ENCODE assay signal across 9 cellular contexts in the genomic region with DNA sequence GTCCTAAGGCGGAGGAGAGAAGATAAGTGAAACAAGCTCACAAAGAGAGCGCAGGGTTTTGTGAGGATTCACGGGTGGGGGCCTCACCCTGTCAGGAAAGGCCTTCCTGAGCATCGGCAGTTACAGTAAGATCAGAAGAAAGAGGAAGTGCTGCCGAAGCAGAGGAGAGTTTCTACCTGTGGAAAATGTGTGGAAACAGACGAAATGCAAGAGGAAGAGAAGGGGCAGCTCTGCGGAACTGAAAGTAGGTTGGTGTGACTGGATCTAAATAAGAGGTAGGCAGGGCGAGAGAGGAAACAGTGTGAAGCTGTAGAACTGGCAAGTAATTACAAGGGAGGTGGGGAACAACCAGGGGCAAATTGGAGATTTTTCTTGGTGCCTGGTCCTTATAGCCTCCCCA. TPM values are rescaled to one million over a fixed set of nuclear protein-coding genes. Genes with fewer than 3 reads are reported as not detected.
A peak's percentile ranks its signal among the peaks of the same experiment; 100 is the strongest.
DNase-seq lines count a peak whose midpoint lies in the region; ATAC-seq and TF ChIP-seq lines count a peak whose summit lies in the region.
"Had no signal": no experiment of that assay in that cellular context is flagged by ENCODE, and none has a peak within 500 bp of the region (broad histone marks: within the 10 kb centered on the region; RNA-seq: fewer than 3 reads in every experiment).

No MANE protein-coding gene starts in this region.

- H3K4me3 Mint-ChIP-seq in naive B cell, result peak overlapping the region; percentile 22 to 91 (median 79)

- TF ChIP-seq CTCF in OCI-LY3 (IDR thresholded peaks at IDR 0.05; ENCODE audit: low read depth, low read length), result no peak

- H3K36me3 ChIP-seq in OCI-LY3 (replicated peaks; ENCODE audit: low read depth, low read length), result no peaks in the 10 kb centered on the region
- H3K36me3 ChIP-seq: heart left ventricle had no signal

- H3K9me3 ChIP-seq in OCI-LY3 (ENCODE audit: insufficient read depth, low read length), result no peaks in the 10 kb centered on the region
- H3K9me3 ChIP-seq: heart left ventricle had no signal

- no peaks in the 10 kb centered on the region for H4K20me1 ChIP-seq in OCI-LY3 (ENCODE audit: insufficient read depth, low read length)

- peak; percentile 83 for DNase-seq in naive B cell
- no peak for DNase-seq in NCI-H82 (lab: John Stamatoyannopoulos, UW)
- no peak for DNase-seq in NCI-H1436 treated with DMSO at 0.1 percent for 48 hours (lab: John Stamatoyannopoulos, UW)
- no peak for DNase-seq in NCI-H2107 treated with DMSO at 0.1 percent for 48 hours (lab: John Stamatoyannopoulos, UW; ENCODE audit: unreplicated experiment)
- DNase-seq in left lobe of liver (ENCODE audit: low spot score), result no peak

- peak overlapping the region; percentile 19 to 90 (median 80) for H3K27ac Mint-ChIP-seq in naive B cell

- peaks cover 47% of the 10 kb centered on the region for H3K4me1 ChIP-seq in OCI-LY3 (ENCODE audit: low read length)

- ATAC-seq in GM18520 (IDR thresholded peaks at IDR 0.05; ENCODE audit: unreplicated experiment) (peak; percentile 61), HG02623 (IDR thresholded peaks at IDR 0.05; ENCODE audit: unreplicated experiment) (peak; percentile 56), naive B cell (ENCODE audit: low read depth in 2 of 2) (peak; percentile 77 to 81), left lobe of liver (no peak)
- ATAC-seq: heart left ventricle had no signal

- H2AFZ ChIP-seq in OCI-LY3 (ENCODE audit: low read depth, low read length), result no peak overlapping the region

- H3K36me3 Mint-ChIP-seq in naive B cell, result peaks cover 0 to 3% of the 10 kb centered on the region in 2 donors

- H3K27me3 Mint-ChIP-seq in naive B cell, result no peaks in the 10 kb centered on the region

- H3K4me3 ChIP-seq in OCI-LY3 (ENCODE audit: low read length), result peak overlapping the region; percentile 68

- peaks cover 0 to 4% (median 0%) of the 10 kb centered on the region in 7 donors for H3K9me3 Mint-ChIP-seq in naive B cell

- peaks cover 41 to 65% (median 52%) of the 10 kb centered on the region in 3 donors for H3K4me1 Mint-ChIP-seq in naive B cell

- peak overlapping the region; percentile 38; the same call in 1 of the 2 replicates for H3K9ac ChIP-seq in OCI-LY3 (ENCODE audit: low read length)

- peak overlapping the region; percentile 93 for H3K4me2 ChIP-seq in OCI-LY3 (ENCODE audit: low read length)

- peak overlapping the region; percentile 49 for H3K27ac ChIP-seq in OCI-LY3 (ENCODE audit: low read length)

- peaks cover 9% of the 10 kb centered on the region for H3K27me3 ChIP-seq in OCI-LY3 (ENCODE audit: low read depth, low read length)

- H3K79me2 ChIP-seq in OCI-LY3 (ENCODE audit: low read length), result no peaks in the 10 kb centered on the region

RNA-seq across cellular contexts. Expression of gene GPR68, which starts 2.7 kb away (rescaled TPM):
- polyA plus RNA-seq in naive B cell (ENCODE audit: low read depth in 6 of 6), result under 1 TPM in 5 of 6 donors, not detected in 1; 0.11 to 0.58 (median 0.23) TPM
- total RNA-seq in left lobe of liver, result 0.10 TPM
